In genomic region chr7:80900583-80901576, GRCh38 we compare ENCODE assay signal across 10 cellular contexts. TPM values are rescaled to one million over a fixed set of nuclear protein-coding genes. Genes with fewer than 3 reads are reported as not detected.
DNase-seq lines count a peak whose midpoint lies in the region; ATAC-seq and FAIRE-seq lines count a peak whose summit lies in the region.
"Had no signal": no experiment of that assay in that cellular context is flagged by ENCODE, and none has a peak within 500 bp of the region (broad histone marks: within the 10 kb centered on the region; RNA-seq: fewer than 3 reads in every experiment).

No MANE protein-coding gene starts in this region.

- no peak for FAIRE-seq in frontal cortex (lab: Jason Lieb, UNC)

- peak overlapping the region; percentile 62 for H3K27ac ChIP-seq in substantia nigra (ENCODE audit: low read depth, low read length, poor library complexity, severe bottlenecking)

- no peak for ATAC-seq in HG02870 (IDR thresholded peaks at IDR 0.05; ENCODE audit: unreplicated experiment)

- DNase-seq in LHCN-M2 (ENCODE audit: low read depth) = peak; percentile 89
- peak; percentile 82 for DNase-seq in astrocyte of the hippocampus (ENCODE audit: low read depth, low spot score)
- peak; percentile 89 for DNase-seq in iris pigment epithelial cell (ENCODE audit: low read depth)
- DNase-seq in substantia nigra (lab: John Stamatoyannopoulos, UW) = no peak
- DNase-seq in activated naive CD4-positive, alpha-beta T cell (lab: John Stamatoyannopoulos, UW) = no peak
- no peak for DNase-seq in frontal cortex (ENCODE audit: low spot score in 2 of 2)
- no peak for DNase-seq in DMS153 (lab: John Stamatoyannopoulos, UW)
- DNase-seq: central memory CD4-positive, alpha-beta T cell; NCI-H2029 had no signal

RNA-seq across cellular contexts. Expression of gene SEMA3C, which starts 18.0 kb away (rescaled TPM):
- total RNA-seq in LHCN-M2 (2014; rRNA removed) = 104 and 136 TPM in 2 replicates
- polyA plus RNA-seq in LHCN-M2 (2012) = 30.7 TPM
- total RNA-seq in frontal cortex = 307 TPM

Comparison
In these comparisons a context has a peak if more than half of its experiments do, and no peak if none do; other contexts are left out.
1. DNase-seq: peak in LHCN-M2 (single experiment), astrocyte of the hippocampus (single experiment) and iris pigment epithelial cell (single experiment); none in substantia nigra (0 of 49), activated naive CD4-positive, alpha-beta T cell (0 of 4), frontal cortex (0 of 2) and DMS153 (single experiment).